10 cellular contexts compared by ENCODE assay signal in genomic region chr16:14485811-14486519, GRCh38.
DNase-seq lines count a peak whose midpoint lies in the region; ATAC-seq and TF ChIP-seq lines count a peak whose summit lies in the region.
"Had no signal": no experiment of that assay in that cellular context is flagged by ENCODE, and none has a peak within 500 bp of the region (broad histone marks: within the 10 kb centered on the region; RNA-seq: fewer than 3 reads in every experiment).

No MANE protein-coding gene starts in this region.

- peaks cover 33% of the 10 kb centered on the region for H3K4me1 ChIP-seq in A673 (ENCODE audit: insufficient read depth, low read length, poor library complexity, severe bottlenecking)
- H3K4me1 ChIP-seq in SJCRH30: peaks cover 6% of the 10 kb centered on the region
- peaks cover 0 to 50% (median 23%) of the 10 kb centered on the region in 12 donors for H3K4me1 ChIP-seq in heart left ventricle

- H3K27me3 Mint-ChIP-seq in progenitor cell of endocrine pancreas: no peaks in the 10 kb centered on the region
- H3K27me3 Mint-ChIP-seq in activated CD4-positive, alpha-beta memory T cell treated with anti-CD3 and anti-CD28 coated beads for 36 hours: no peaks in the 10 kb centered on the region
- H3K27me3 Mint-ChIP-seq: activated naive CD8-positive, alpha-beta T cell treated with anti-CD3 and anti-CD28 coated beads, Interleukin-2, amount 10 ng/mL, durations not matched to agents 7 days and 5 days had no signal

- TF ChIP-seq POLR2A in heart left ventricle (IDR thresholded peaks at IDR 0.05): no peak

- BruUV-seq in A673 (replicated peaks; lab: Mats Ljungman, UMichigan): no TSS peak

- ATAC-seq in heart left ventricle (no peak), GM18502 (IDR thresholded peaks at IDR 0.05; ENCODE audit: poor library complexity, unreplicated experiment) (no peak), HG03378 (IDR thresholded peaks at IDR 0.05; ENCODE audit: unreplicated experiment) (no peak)

- POLR2A ChIA-PET in A673 (lab: Charles Lee; ENCODE audit: low non-redundant PET): no interaction called here
- POLR2A ChIA-PET in activated CD4-positive, alpha-beta memory T cell treated with anti-CD3 and anti-CD28 coated beads for 36 hours (lab: Charles Lee): no interaction called here

- 89 to 91% (median 90%) methylated on average over 16 of the region's 16 CpGs for WGBS in heart left ventricle, 4 donors

- TF ChIP-seq CTCF in A673 (conservative IDR thresholded peaks at IDR 0.05; ENCODE audit: low read depth, low read length): no peak
- TF ChIP-seq CTCF in heart left ventricle (IDR thresholded peaks at IDR 0.05): no peak
- TF ChIP-seq CTCF in progenitor cell of endocrine pancreas (IDR thresholded peaks at IDR 0.05; ENCODE audit: unreplicated experiment): no peak

- H3K27me3 ChIP-seq in A673 (replicated peaks; ENCODE audit: insufficient read depth, low read depth, low read length, poor library complexity): no peaks in the 10 kb centered on the region
- no peaks in the 10 kb centered on the region for H3K27me3 ChIP-seq in SJCRH30
- H3K27me3 ChIP-seq in heart left ventricle: no peaks in the 10 kb centered on the region

- peaks cover 10% of the 10 kb centered on the region for H3K36me3 Mint-ChIP-seq in progenitor cell of endocrine pancreas (ENCODE audit: insufficient read depth)
- peaks cover 14% of the 10 kb centered on the region for H3K36me3 Mint-ChIP-seq in activated CD4-positive, alpha-beta memory T cell treated with anti-CD3 and anti-CD28 coated beads for 36 hours

- no peaks in the 10 kb centered on the region for H3K9me3 Mint-ChIP-seq in progenitor cell of endocrine pancreas (ENCODE audit: low read depth)
- no peaks in the 10 kb centered on the region for H3K9me3 Mint-ChIP-seq in activated CD4-positive, alpha-beta memory T cell treated with anti-CD3 and anti-CD28 coated beads for 36 hours
- H3K9me3 Mint-ChIP-seq: activated naive CD8-positive, alpha-beta T cell treated with anti-CD3 and anti-CD28 coated beads, Interleukin-2, amount 10 ng/mL, durations not matched to agents 7 days and 5 days had no signal

- peak overlapping the region; percentile 95 for H3K27ac Mint-ChIP-seq in progenitor cell of endocrine pancreas
- H3K27ac Mint-ChIP-seq in activated CD4-positive, alpha-beta memory T cell treated with anti-CD3 and anti-CD28 coated beads for 36 hours: no peak overlapping the region
- H3K27ac Mint-ChIP-seq: activated naive CD8-positive, alpha-beta T cell treated with anti-CD3 and anti-CD28 coated beads, Interleukin-2, amount 10 ng/mL, durations not matched to agents 7 days and 5 days had no signal

- no peak overlapping the region for H3K4me3 Mint-ChIP-seq in progenitor cell of endocrine pancreas (ENCODE audit: low read depth)
- no peak overlapping the region for H3K4me3 Mint-ChIP-seq in activated CD4-positive, alpha-beta memory T cell treated with anti-CD3 and anti-CD28 coated beads for 36 hours
- H3K4me3 Mint-ChIP-seq: activated naive CD8-positive, alpha-beta T cell treated with anti-CD3 and anti-CD28 coated beads, Interleukin-2, amount 10 ng/mL, durations not matched to agents 7 days and 5 days had no signal

- no peak overlapping the region for H3K4me3 ChIP-seq in A673 (ENCODE audit: low read depth, low read length, poor library complexity, severe bottlenecking)
- H3K4me3 ChIP-seq in SJCRH30: peak overlapping the region; percentile 41
- H3K4me3 ChIP-seq in heart left ventricle: peak overlapping the region in 4 of 12 donors; percentile 45 to 55 (median 52)

- H3K36me3 ChIP-seq in A673 (ENCODE audit: insufficient read depth, low read length, poor library complexity, severe bottlenecking) (peaks cover 2% of the 10 kb centered on the region), SJCRH30 (no peaks in the 10 kb centered on the region), heart left ventricle (peaks cover 0 to 18% (median 14%) of the 10 kb centered on the region in 9 donors)

- CTCF ChIA-PET in A673 (lab: Charles Lee): no interaction called here
- CTCF ChIA-PET in activated CD4-positive, alpha-beta memory T cell treated with anti-CD3 and anti-CD28 coated beads for 36 hours (lab: Charles Lee): interaction anchor here (0.6 kb wide), 1 partner anchor 566 kb away, joined by 3 read pairs; the partner anchor contains the start of gene ERCC4

- H3K27ac ChIP-seq in A673 (ENCODE audit: low read depth, low read length, poor library complexity, severe bottlenecking) (peak overlapping the region; percentile 71), SJCRH30 (peak overlapping the region; percentile 43), heart left ventricle (peak overlapping the region in 11 of 12 donors; percentile 73 to 84 (median 80))

- H3K9me3 ChIP-seq in A673 (ENCODE audit: low read depth, low read length, poor library complexity, severe bottlenecking) (no peaks in the 10 kb centered on the region), SJCRH30 (replicated peaks) (no peaks in the 10 kb centered on the region), heart left ventricle (peaks cover 0 to 2% (median 0%) of the 10 kb centered on the region in 12 donors)

- DNase-seq in A673 (ENCODE audit: low spot score) (no peak), SJCRH30 (no peak), heart left ventricle (no peak), progenitor cell of endocrine pancreas (ENCODE audit: low spot score, unreplicated experiment) (no peak), NCI-H526 treated with DMSO at 0.1 percent for 48 hours (lab: John Stamatoyannopoulos, UW) (no peak)
- no peak for DNase-seq in activated CD4-positive, alpha-beta memory T cell treated with anti-CD3 and anti-CD28 coated beads for 36 hours
- DNase-seq: activated naive CD8-positive, alpha-beta T cell treated with anti-CD3 and anti-CD28 coated beads, Interleukin-2, amount 10 ng/mL, durations not matched to agents 7 days and 5 days; AML-193 had no signal

- H3K4me1 Mint-ChIP-seq in progenitor cell of endocrine pancreas (ENCODE audit: low read depth): peaks cover 40% of the 10 kb centered on the region
- H3K4me1 Mint-ChIP-seq in activated CD4-positive, alpha-beta memory T cell treated with anti-CD3 and anti-CD28 coated beads for 36 hours (ENCODE audit: low read depth): peaks cover 10% of the 10 kb centered on the region

- intact Hi-C loops in A673 (cut with micrococcal nuclease; ENCODE audit: unreplicated experiment) (no loop called here), heart left ventricle (cut with DNase I) (loop anchor here in 2 of 10 donors (5.0 kb wide), 4 partner anchors 41 to 179 kb away; no protein-coding TSS in a partner anchor)
- intact Hi-C loops in activated CD4-positive, alpha-beta memory T cell treated with anti-CD3 and anti-CD28 coated beads for 36 hours (cut with micrococcal nuclease): no loop called here
